ENCODE assay signal across 15 cellular contexts in the genomic region with DNA sequence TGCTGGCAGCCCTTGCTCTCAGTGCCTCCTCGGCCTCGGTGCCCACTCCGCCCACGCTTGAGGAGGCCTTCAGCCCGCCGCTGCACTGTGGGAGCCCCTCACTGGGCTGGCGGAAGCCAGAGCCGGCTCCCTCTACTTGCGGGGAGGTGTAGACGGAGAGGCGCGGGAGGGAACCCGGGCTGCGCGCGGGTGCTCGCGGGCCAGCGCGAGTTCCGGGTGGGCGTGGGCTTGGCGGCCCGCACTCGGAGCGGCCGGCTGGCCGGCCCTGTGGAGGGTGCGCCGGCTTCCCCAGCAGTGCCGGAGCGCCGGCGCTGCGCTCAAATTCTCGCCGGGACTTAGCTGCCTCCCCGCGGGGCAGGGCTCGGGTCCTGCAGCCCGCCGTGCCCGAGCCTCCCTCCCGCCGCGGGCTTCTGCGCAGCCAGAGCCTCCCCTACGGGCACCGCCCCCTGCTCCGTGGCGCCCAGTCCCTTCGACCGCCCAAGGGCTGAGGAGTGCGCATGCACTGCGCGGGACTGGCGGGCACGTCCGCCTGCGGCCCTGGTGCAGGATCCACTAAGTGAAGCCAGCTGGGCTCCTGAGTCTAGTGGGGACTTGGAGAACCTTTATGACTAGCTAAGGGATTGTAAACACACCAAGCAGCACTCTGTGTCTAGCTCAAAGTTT.
DNase-seq lines count a peak whose midpoint lies in the region; ATAC-seq and TF ChIP-seq lines count a peak whose summit lies in the region.
"Had no signal": no experiment of that assay in that cellular context is flagged by ENCODE, and none has a peak within 500 bp of the region (broad histone marks: within the 10 kb centered on the region; RNA-seq: fewer than 3 reads in every experiment).

No MANE protein-coding gene starts in this region.

- H3K36me3 ChIP-seq in HUES6 (ENCODE audit: control insufficient read depth, insufficient read depth, low read length), result no peaks in the 10 kb centered on the region
- no peaks in the 10 kb centered on the region for H3K36me3 ChIP-seq in H7 (replicated peaks; ENCODE audit: control insufficient read depth, insufficient read depth, low read length)
- H3K36me3 ChIP-seq: left lung, tibial nerve had no signal

- H3K27me3 ChIP-seq in HUES6 (ENCODE audit: control insufficient read depth, insufficient read depth, low read length) (no peaks in the 10 kb centered on the region; the same call in 1 of the 2 replicates), H7 (ENCODE audit: control insufficient read depth, insufficient read depth, low read length) (no peaks in the 10 kb centered on the region)
- H3K27me3 ChIP-seq: left lung, tibial nerve had no signal

- no peak overlapping the region for H3K27ac Mint-ChIP-seq in activated CD4-positive, alpha-beta T cell treated with anti-CD3 and anti-CD28 coated beads for 36 hours
- H3K27ac Mint-ChIP-seq in endothelial cell (ENCODE audit: unreplicated experiment) (no peak overlapping the region), progenitor cell of endocrine pancreas (no peak overlapping the region)

- H3K9me3 Mint-ChIP-seq in activated CD4-positive, alpha-beta T cell treated with anti-CD3 and anti-CD28 coated beads for 36 hours (ENCODE audit: low read depth), result no peaks in the 10 kb centered on the region
- H3K9me3 Mint-ChIP-seq in endothelial cell (ENCODE audit: unreplicated experiment), result no peaks in the 10 kb centered on the region
- H3K9me3 Mint-ChIP-seq in progenitor cell of endocrine pancreas (ENCODE audit: low read depth), result peaks cover 4% of the 10 kb centered on the region
- H3K9me3 Mint-ChIP-seq: IgD-negative memory B cell had no signal

- intact Hi-C loops in activated CD4-positive, alpha-beta T cell treated with anti-CD3 and anti-CD28 coated beads for 36 hours (cut with DNase I, micrococcal nuclease), result no loop called here

- POLR2A ChIA-PET in activated CD4-positive, alpha-beta T cell treated with anti-CD3 and anti-CD28 coated beads for 36 hours (lab: Charles Lee), result no interaction called here

- no peaks in the 10 kb centered on the region for H3K4me1 ChIP-seq in HUES6 (ENCODE audit: control insufficient read depth, insufficient read depth, low read length)
- H3K4me1 ChIP-seq: left lung, tibial nerve had no signal

- H3K27me3 Mint-ChIP-seq in activated CD4-positive, alpha-beta T cell treated with anti-CD3 and anti-CD28 coated beads for 36 hours, result peaks cover 2% of the 10 kb centered on the region
- no peaks in the 10 kb centered on the region for H3K27me3 Mint-ChIP-seq in endothelial cell (ENCODE audit: unreplicated experiment)
- no peaks in the 10 kb centered on the region for H3K27me3 Mint-ChIP-seq in progenitor cell of endocrine pancreas
- H3K27me3 Mint-ChIP-seq: IgD-negative memory B cell had no signal

- no peak overlapping the region for H3K27ac ChIP-seq in HUES6 (ENCODE audit: low read depth, low read length)
- H3K27ac ChIP-seq: left lung, skin epidermis, tibial nerve had no signal

- TF ChIP-seq CTCF in endothelial cell (IDR thresholded peaks at IDR 0.05; ENCODE audit: unreplicated experiment) (no peak), progenitor cell of endocrine pancreas (IDR thresholded peaks at IDR 0.05; ENCODE audit: unreplicated experiment) (no peak)

- H3K4me3 ChIP-seq in HUES6 (ENCODE audit: low read depth, low read length) (peak overlapping the region; percentile 49; the same call in 1 of the 2 replicates), H7 (ENCODE audit: insufficient read depth, low read depth, low read length) (no peak overlapping the region)
- H3K4me3 ChIP-seq: left lung, skin epidermis, tibial nerve had no signal

- DNase-seq in activated CD4-positive, alpha-beta T cell treated with anti-CD3 and anti-CD28 coated beads for 36 hours, result peak; percentile 5
- no peak for DNase-seq in activated CD4-positive, alpha-beta T cell treated with anti-CD3 and anti-CD28 coated beads for 4 hours
- peak; percentile 66 for DNase-seq in endothelial cell (ENCODE audit: low spot score)
- DNase-seq in progenitor cell of endocrine pancreas (ENCODE audit: low spot score, unreplicated experiment), result no peak
- no peak for DNase-seq in H7
- DNase-seq in T-helper 2 cell, result no peak
- DNase-seq: effector CD8-positive, alpha-beta T cell; NCI-H1436 treated with DMSO at 0.1 percent for 48 hours; NCI-H774 had no signal

- CTCF ChIA-PET in activated CD4-positive, alpha-beta T cell treated with anti-CD3 and anti-CD28 coated beads for 36 hours (lab: Charles Lee), result no interaction called here

- no peaks in the 10 kb centered on the region for H3K4me1 Mint-ChIP-seq in activated CD4-positive, alpha-beta T cell treated with anti-CD3 and anti-CD28 coated beads for 36 hours
- H3K4me1 Mint-ChIP-seq in endothelial cell (ENCODE audit: unreplicated experiment) (no peaks in the 10 kb centered on the region), progenitor cell of endocrine pancreas (ENCODE audit: low read depth) (peaks cover 2% of the 10 kb centered on the region)

- H3K4me3 Mint-ChIP-seq in activated CD4-positive, alpha-beta T cell treated with anti-CD3 and anti-CD28 coated beads for 36 hours, result no peak overlapping the region
- H3K4me3 Mint-ChIP-seq in endothelial cell (ENCODE audit: unreplicated experiment), result peak overlapping the region; percentile 90
- peak overlapping the region; percentile 53 for H3K4me3 Mint-ChIP-seq in progenitor cell of endocrine pancreas (ENCODE audit: low read depth)

- no peaks in the 10 kb centered on the region for H3K9me3 ChIP-seq in HUES6 (ENCODE audit: control insufficient read depth, insufficient read depth, low read depth, low read length)

- no peak overlapping the region for H3K9ac ChIP-seq in HUES6 (ENCODE audit: low read length)

- no peak for ATAC-seq in activated CD4-positive, alpha-beta T cell treated with anti-CD3 and anti-CD28 coated beads for 36 hours
- no peak for ATAC-seq in HG02973 (IDR thresholded peaks at IDR 0.05; ENCODE audit: unreplicated experiment)
- ATAC-seq: left lung had no signal

- H3K36me3 Mint-ChIP-seq in activated CD4-positive, alpha-beta T cell treated with anti-CD3 and anti-CD28 coated beads for 36 hours (ENCODE audit: low read depth), result no peaks in the 10 kb centered on the region
- H3K36me3 Mint-ChIP-seq in endothelial cell (ENCODE audit: low read depth, unreplicated experiment), result no peaks in the 10 kb centered on the region
- no peaks in the 10 kb centered on the region for H3K36me3 Mint-ChIP-seq in progenitor cell of endocrine pancreas (ENCODE audit: insufficient read depth)
- H3K36me3 Mint-ChIP-seq: IgD-negative memory B cell had no signal

Comparison
In these comparisons a context has a peak if more than half of its experiments do, and no peak if none do; other contexts are left out.
1. DNase-seq: peak in activated CD4-positive, alpha-beta T cell treated with anti-CD3 and anti-CD28 coated beads for 36 hours (single experiment) and endothelial cell (single experiment); none in activated CD4-positive, alpha-beta T cell treated with anti-CD3 and anti-CD28 coated beads for 4 hours (0 of 2), progenitor cell of endocrine pancreas (single experiment), H7 (single experiment) and T-helper 2 cell (0 of 5).